19 cellular contexts compared by ENCODE assay signal in genomic region chr3:123535580-123535979, GRCh38. TPM values are rescaled to one million over a fixed set of nuclear protein-coding genes. Genes with fewer than 3 reads are reported as not detected.
DNase-seq lines count a peak whose midpoint lies in the region; ATAC-seq, FAIRE-seq and TF ChIP-seq lines count a peak whose summit lies in the region.
"Had no signal": no experiment of that assay in that cellular context is flagged by ENCODE, and none has a peak within 500 bp of the region (broad histone marks: within the 10 kb centered on the region; RNA-seq: fewer than 3 reads in every experiment).

No MANE protein-coding gene starts in this region.

- H3K27me3 ChIP-seq in adipocyte (replicated peaks; ENCODE audit: control insufficient read depth, insufficient read depth, low read length) (no peaks in the 10 kb centered on the region), smooth muscle cell (ENCODE audit: low read depth) (no peaks in the 10 kb centered on the region)
- H3K27me3 ChIP-seq: colonic mucosa, esophagus muscularis mucosa, neutrophil had no signal

- TF ChIP-seq POLR2A in H54 (IDR thresholded peaks at IDR 0.05; ENCODE audit: low read depth, low read length) = no peak

- no peaks in the 10 kb centered on the region for H3K79me2 ChIP-seq in smooth muscle cell (ENCODE audit: low read depth)

- H3K4me3 ChIP-seq in adipocyte (ENCODE audit: low read length) (no peak overlapping the region), fibroblast of pulmonary artery (replicated peaks; ENCODE audit: low read depth, low read length) (no peak overlapping the region), smooth muscle cell (no peak overlapping the region)
- H3K4me3 ChIP-seq: colonic mucosa, esophagus muscularis mucosa had no signal

- H4K20me1 ChIP-seq in smooth muscle cell (ENCODE audit: low read depth) = peaks cover 8% of the 10 kb centered on the region

- peak overlapping the region; percentile 16 for H3K4me2 ChIP-seq in smooth muscle cell

- H3K9me3 ChIP-seq in adipocyte (ENCODE audit: control insufficient read depth, low read length) (no peaks in the 10 kb centered on the region), smooth muscle cell (replicated peaks; ENCODE audit: low read depth) (no peaks in the 10 kb centered on the region)
- H3K9me3 ChIP-seq: colonic mucosa, esophagus muscularis mucosa, neutrophil had no signal

- TF ChIP-seq CTCF in fibroblast of pulmonary artery (IDR thresholded peaks at IDR 0.05; ENCODE audit: low read length, missing control alignments) = no peak
- no peak for TF ChIP-seq CTCF in smooth muscle cell (IDR thresholded peaks at IDR 0.05; ENCODE audit: borderline replicate concordance, insufficient read depth, poor library complexity, severe bottlenecking)

- DNase-seq in H54 (ENCODE audit: insufficient read length, low spot score) = no peak
- DNase-seq in adipocyte (ENCODE audit: low read depth) = peak; percentile 53
- DNase-seq in fibroblast of pulmonary artery (ENCODE audit: low read depth) = peak; percentile 35
- no peak for DNase-seq in smooth muscle cell (lab: John Stamatoyannopoulos, UW; ENCODE audit: unreplicated experiment)
- no peak for DNase-seq in activated naive CD4-positive, alpha-beta T cell treated with anti-CD3 and anti-CD28 coated beads, Interleukin-2, amount 50 U/mL, for 16 hours
- no peak for DNase-seq in NCI-H2171 treated with DMSO at 0.1 percent for 48 hours (lab: John Stamatoyannopoulos, UW)
- DNase-seq: activated CD4-positive, alpha-beta T cell treated with anti-CD3 and anti-CD28 coated beads, Interleukin-2, amount 10 ng/mL, durations not matched to agents 24 days and 14 days; activated naive CD8-positive, alpha-beta T cell treated with anti-CD3 and anti-CD28 coated beads, Interleukin-2, amount 10 ng/mL, durations not matched to agents 7 days and 5 days; activated T-cell treated with anti-CD3 and anti-CD28 coated beads, Interleukin-2, amount 50 U/mL, for 1 hour; colonic mucosa; H9; NCI-H187; NCI-H748 treated with DMSO at 0.1 percent for 48 hours; SHP77; stimulated activated naive CD4-positive, alpha-beta T cell had no signal

- H3F3A ChIP-seq in smooth muscle cell (ENCODE audit: low read depth) = no peaks in the 10 kb centered on the region

- H3K9ac ChIP-seq in adipocyte (ENCODE audit: low read length) = no peak overlapping the region
- H3K9ac ChIP-seq in smooth muscle cell (ENCODE audit: low read depth) = no peak overlapping the region

- H2AFZ ChIP-seq in smooth muscle cell (ENCODE audit: low read depth) = no peak overlapping the region

- ATAC-seq in HG03280 (IDR thresholded peaks at IDR 0.05; ENCODE audit: unreplicated experiment) (no peak), HG02884 (IDR thresholded peaks at IDR 0.05; ENCODE audit: unreplicated experiment) (no peak)

- FAIRE-seq in H54 (lab: Jason Lieb, UNC) = peak; percentile 96

- 56% methylated on average over 1 of the region's 1 CpG for WGBS in smooth muscle cell (ENCODE audit: low lambda C conversion rate)

- no peak overlapping the region for H3K27ac ChIP-seq in smooth muscle cell (ENCODE audit: low read depth)
- H3K27ac ChIP-seq: colonic mucosa, esophagus muscularis mucosa, neutrophil had no signal

- peaks cover 7% of the 10 kb centered on the region for H3K36me3 ChIP-seq in adipocyte (ENCODE audit: control insufficient read depth, insufficient read depth, low read length, severe bottlenecking)
- H3K36me3 ChIP-seq in smooth muscle cell (ENCODE audit: low read depth) = no peaks in the 10 kb centered on the region
- H3K36me3 ChIP-seq: colonic mucosa, esophagus muscularis mucosa, neutrophil had no signal

- peaks cover 54% of the 10 kb centered on the region for H3K4me1 ChIP-seq in adipocyte (ENCODE audit: control insufficient read depth, insufficient read depth, low read length)
- no peaks in the 10 kb centered on the region for H3K4me1 ChIP-seq in smooth muscle cell (ENCODE audit: low read depth)
- H3K4me1 ChIP-seq: colonic mucosa had no signal

RNA-seq across cellular contexts. Expression of gene HACD2, which starts 49.3 kb away (rescaled TPM):
- 25.7 and 28.3 TPM in 2 replicates for total RNA-seq in smooth muscle cell
- 9.5 and 12.3 TPM in 2 replicates for polyA plus RNA-seq in smooth muscle cell

Comparison
In these comparisons a context has a peak if more than half of its experiments do, and no peak if none do; other contexts are left out.
1. DNase-seq: peak in adipocyte (single experiment) and fibroblast of pulmonary artery (single experiment); none in H54 (single experiment), smooth muscle cell (single experiment), activated naive CD4-positive, alpha-beta T cell treated with anti-CD3 and anti-CD28 coated beads, Interleukin-2, amount 50 U/mL, for 16 hours (single experiment) and NCI-H2171 treated with DMSO at 0.1 percent for 48 hours (single experiment).